In genomic region chr9:107007981-107008380, GRCh38 we compare ENCODE assay signal across 21 cellular contexts.
"Had no signal": no experiment of that assay in that cellular context is flagged by ENCODE, and none has a peak within 500 bp of the region (broad histone marks: within the 10 kb centered on the region; RNA-seq: fewer than 3 reads in every experiment).

No MANE protein-coding gene starts in this region.

- H3K36me3 Mint-ChIP-seq: activated CD8-positive, alpha-beta memory T cell treated with anti-CD3 and anti-CD28 coated beads, Interleukin-2, amount 10 ng/mL, durations not matched to agents 7 days and 5 days; natural killer cell treated with Interleukin-12 subunit alpha and Interleukin-12 subunit beta and Interleukin-15 and Interleukin-18, amount 100 ng/mL, for 72 hours; stimulated activated memory B cell treated with anti-CD40 and anti-IgM and Interleukin-4, amounts not matched to agents 10 μg/mL and 1 μg/mL and 100 μg/mL, for 72 hours had no signal

- DNase-seq: activated CD4-positive, alpha-beta T cell treated with anti-CD3 and anti-CD28 coated beads, Interleukin-2, amount 10 ng/mL, durations not matched to agents 7 days and 5 days; activated CD4-positive, CD25-positive, alpha-beta regulatory T cell treated with anti-CD3 and anti-CD28 coated beads, Interleukin-2, amount 50 U/mL, for 72 hours; activated CD8-positive, alpha-beta memory T cell treated with anti-CD3 and anti-CD28 coated beads, Interleukin-2, amount 10 ng/mL, durations not matched to agents 7 days and 5 days; activated CD8-positive, alpha-beta T cell treated with anti-CD3 and anti-CD28 coated beads for 36 hours; central memory CD4-positive, alpha-beta T cell; colonic mucosa; heart right ventricle; islet precursor cell; left cardiac atrium; occipital lobe; posterior cingulate gyrus; sigmoid colon; stimulated activated CD4-positive, alpha-beta T cell treated with anti-CD3 and anti-CD28 coated beads, Interleukin-15, amount 100 ng/mL, for 24 hours; T-helper 2 cell; transverse colon; uterus had no signal

- ATAC-seq: activated CD8-positive, alpha-beta memory T cell treated with anti-CD3 and anti-CD28 coated beads, Interleukin-2, amount 10 ng/mL, durations not matched to agents 7 days and 5 days; activated CD8-positive, alpha-beta T cell treated with anti-CD3 and anti-CD28 coated beads for 36 hours; activated naive CD4-positive, alpha-beta T cell treated with anti-CD3 and anti-CD28 coated beads, Interleukin-2, amount 50 U/mL, for 72 hours; activated T-helper 17 cell treated with anti-CD3 and anti-CD28 coated beads, Interleukin-2, amount 50 U/mL, for 72 hours; left cardiac atrium; natural killer cell treated with Interleukin-12 subunit alpha and Interleukin-12 subunit beta and Interleukin-15 and Interleukin-18, amount 100 ng/mL, for 72 hours; stimulated activated memory B cell treated with anti-CD40 and anti-IgM and Interleukin-4, amounts not matched to agents 10 μg/mL and 1 μg/mL and 100 μg/mL, for 72 hours had no signal

- H3K9me3 Mint-ChIP-seq: activated CD4-positive, alpha-beta T cell treated with anti-CD3 and anti-CD28 coated beads, Interleukin-2, amount 10 ng/mL, durations not matched to agents 7 days and 5 days; activated CD8-positive, alpha-beta T cell treated with anti-CD3 and anti-CD28 coated beads for 36 hours; natural killer cell treated with Interleukin-12 subunit alpha and Interleukin-12 subunit beta and Interleukin-15 and Interleukin-18, amount 100 ng/mL, for 72 hours had no signal

- H3K4me3 Mint-ChIP-seq: activated CD4-positive, alpha-beta T cell treated with anti-CD3 and anti-CD28 coated beads, Interleukin-2, amount 10 ng/mL, durations not matched to agents 7 days and 5 days; activated CD8-positive, alpha-beta memory T cell treated with anti-CD3 and anti-CD28 coated beads, Interleukin-2, amount 10 ng/mL, durations not matched to agents 7 days and 5 days; activated CD8-positive, alpha-beta T cell treated with anti-CD3 and anti-CD28 coated beads for 36 hours; activated T-helper 17 cell treated with anti-CD3 and anti-CD28 coated beads, Interleukin-2, amount 50 U/mL, for 72 hours; memory B cell; natural killer cell treated with Interleukin-12 subunit alpha and Interleukin-12 subunit beta and Interleukin-15 and Interleukin-18, amount 100 ng/mL, for 72 hours; stimulated activated memory B cell treated with anti-CD40 and anti-IgM and Interleukin-4, amounts not matched to agents 10 μg/mL and 1 μg/mL and 100 μg/mL, for 72 hours had no signal

- H3K4me1 Mint-ChIP-seq: activated CD4-positive, alpha-beta T cell treated with anti-CD3 and anti-CD28 coated beads, Interleukin-2, amount 10 ng/mL, durations not matched to agents 7 days and 5 days; activated CD8-positive, alpha-beta memory T cell treated with anti-CD3 and anti-CD28 coated beads, Interleukin-2, amount 10 ng/mL, durations not matched to agents 7 days and 5 days; activated T-helper 17 cell treated with anti-CD3 and anti-CD28 coated beads, Interleukin-2, amount 50 U/mL, for 72 hours; memory B cell; stimulated activated memory B cell treated with anti-CD40 and anti-IgM and Interleukin-4, amounts not matched to agents 10 μg/mL and 1 μg/mL and 100 μg/mL, for 72 hours had no signal

- H3K27me3 Mint-ChIP-seq: activated CD4-positive, alpha-beta T cell treated with anti-CD3 and anti-CD28 coated beads, Interleukin-2, amount 10 ng/mL, durations not matched to agents 7 days and 5 days; activated CD8-positive, alpha-beta memory T cell treated with anti-CD3 and anti-CD28 coated beads, Interleukin-2, amount 10 ng/mL, durations not matched to agents 7 days and 5 days; activated CD8-positive, alpha-beta T cell treated with anti-CD3 and anti-CD28 coated beads for 36 hours; activated T-helper 17 cell treated with anti-CD3 and anti-CD28 coated beads, Interleukin-2, amount 50 U/mL, for 72 hours; stimulated activated memory B cell treated with anti-CD40 and anti-IgM and Interleukin-4, amounts not matched to agents 10 μg/mL and 1 μg/mL and 100 μg/mL, for 72 hours had no signal

- H3K27ac Mint-ChIP-seq: activated CD4-positive, alpha-beta T cell treated with anti-CD3 and anti-CD28 coated beads, Interleukin-2, amount 10 ng/mL, durations not matched to agents 7 days and 5 days; activated CD8-positive, alpha-beta memory T cell treated with anti-CD3 and anti-CD28 coated beads, Interleukin-2, amount 10 ng/mL, durations not matched to agents 7 days and 5 days; activated CD8-positive, alpha-beta T cell treated with anti-CD3 and anti-CD28 coated beads for 36 hours; activated naive CD4-positive, alpha-beta T cell treated with anti-CD3 and anti-CD28 coated beads, Interleukin-2, amount 50 U/mL, for 72 hours; activated T-helper 17 cell treated with anti-CD3 and anti-CD28 coated beads, Interleukin-2, amount 50 U/mL, for 72 hours; memory B cell; natural killer cell treated with Interleukin-12 subunit alpha and Interleukin-12 subunit beta and Interleukin-15 and Interleukin-18, amount 100 ng/mL, for 72 hours; stimulated activated memory B cell treated with anti-CD40 and anti-IgM and Interleukin-4, amounts not matched to agents 10 μg/mL and 1 μg/mL and 100 μg/mL, for 72 hours had no signal
